30 cellular contexts compared by ENCODE assay signal in genomic region chr20:14882846-14883245, GRCh38.
"Had no signal": no experiment of that assay in that cellular context is flagged by ENCODE, and none has a peak within 500 bp of the region (broad histone marks: within the 10 kb centered on the region; RNA-seq: fewer than 3 reads in every experiment).

No MANE protein-coding gene starts in this region.

- H3K27ac ChIP-seq: gastroesophageal sphincter, heart left ventricle, hepatocyte, lower lobe of right lung, neutrophil, pancreas, right atrium auricular region, testis, tibial artery, upper lobe of right lung, uterus had no signal

- DNase-seq: cerebellar nuclear complex; cortex of kidney; effector memory CD8-positive, alpha-beta T cell; foreskin fibroblast; heart left ventricle; left ventricle myocardium superior; lower lobe of right lung; mucosa of descending colon; naive B cell; pancreas; stimulated activated CD4-positive, alpha-beta T cell treated with anti-CD3 and anti-CD28 coated beads, Interleukin-2, amount 100 ng/mL, for 24 hours; stimulated activated CD4-positive, alpha-beta T cell treated with anti-CD3 and anti-CD28 coated beads, Interleukin-4, amount 100 ng/mL, for 4 hours; stimulated activated naive CD8-positive, alpha-beta T cell treated with anti-CD3 and anti-CD28 coated beads, Interleukin-15, Interleukin-2, amounts not matched to agents 100 U/mL and 50 U/mL, for 24 hours; substantia nigra; testis; tibial artery; upper lobe of right lung; uterus had no signal

- H3K4me1 Mint-ChIP-seq: memory B cell; stimulated activated memory B cell treated with anti-CD40 and anti-IgM and Interleukin-4, amounts not matched to agents 10 μg/mL and 1 μg/mL and 100 μg/mL, for 72 hours had no signal

- H3K36me3 ChIP-seq: gastroesophageal sphincter, heart left ventricle, lower lobe of right lung, neutrophil, pancreas, right atrium auricular region, tibial artery, upper lobe of right lung, uterus had no signal

- H3K27me3 ChIP-seq: gastroesophageal sphincter, heart left ventricle, hepatocyte, neutrophil, pancreas, right atrium auricular region, testis, tibial artery, upper lobe of right lung, uterus had no signal

- H3K4me1 ChIP-seq: gastroesophageal sphincter, heart left ventricle, lower lobe of right lung, pancreas, right atrium auricular region, testis, tibial artery, upper lobe of right lung, uterus had no signal

- H3K27ac Mint-ChIP-seq: effector memory CD8-positive, alpha-beta T cell; memory B cell; natural killer cell treated with Interleukin-12 subunit alpha and Interleukin-12 subunit beta and Interleukin-15 and Interleukin-18, amount 100 ng/mL, for 72 hours; progenitor cell of endocrine pancreas; stimulated activated memory B cell treated with anti-CD40 and anti-IgM and Interleukin-4, amounts not matched to agents 10 μg/mL and 1 μg/mL and 100 μg/mL, for 72 hours had no signal

- H3K27me3 Mint-ChIP-seq: effector memory CD8-positive, alpha-beta T cell; natural killer cell treated with Interleukin-12 subunit alpha and Interleukin-12 subunit beta and Interleukin-15 and Interleukin-18, amount 100 ng/mL, for 72 hours; progenitor cell of endocrine pancreas; stimulated activated memory B cell treated with anti-CD40 and anti-IgM and Interleukin-4, amounts not matched to agents 10 μg/mL and 1 μg/mL and 100 μg/mL, for 72 hours had no signal

- FAIRE-seq: endometrium, pancreas had no signal

- ATAC-seq: effector memory CD8-positive, alpha-beta T cell; esophagus mucosa; gastroesophageal sphincter; heart left ventricle; left ventricle myocardium superior; mucosa of descending colon; natural killer cell treated with Interleukin-12 subunit alpha and Interleukin-12 subunit beta and Interleukin-15 and Interleukin-18, amount 100 ng/mL, for 72 hours; pancreas; sciatic nerve; stimulated activated memory B cell treated with anti-CD40 and anti-IgM and Interleukin-4, amounts not matched to agents 10 μg/mL and 1 μg/mL and 100 μg/mL, for 72 hours; stimulated activated naive CD8-positive, alpha-beta T cell treated with anti-CD3 and anti-CD28 coated beads, Interleukin-15, Interleukin-2, amounts not matched to agents 100 U/mL and 50 U/mL, for 24 hours; upper lobe of right lung had no signal

- H3K4me3 Mint-ChIP-seq: effector memory CD8-positive, alpha-beta T cell; memory B cell; naive B cell; natural killer cell treated with Interleukin-12 subunit alpha and Interleukin-12 subunit beta and Interleukin-15 and Interleukin-18, amount 100 ng/mL, for 72 hours; neural crest cell; stimulated activated memory B cell treated with anti-CD40 and anti-IgM and Interleukin-4, amounts not matched to agents 10 μg/mL and 1 μg/mL and 100 μg/mL, for 72 hours had no signal

- H3K36me3 Mint-ChIP-seq: memory B cell; naive B cell; stimulated activated memory B cell treated with anti-CD40 and anti-IgM and Interleukin-4, amounts not matched to agents 10 μg/mL and 1 μg/mL and 100 μg/mL, for 72 hours had no signal

- H3K4me3 ChIP-seq: gastroesophageal sphincter, heart left ventricle, hepatocyte, lower lobe of right lung, mucosa of descending colon, pancreas, right atrium auricular region, testis, tibial artery, upper lobe of right lung, uterus had no signal
